9 cellular contexts compared by ENCODE assay signal in genomic region chr11:111540114-111540920, GRCh38. TPM values are rescaled to one million over a fixed set of nuclear protein-coding genes. Genes with fewer than 3 reads are reported as not detected.
A peak's percentile ranks its signal among the peaks of the same experiment; 100 is the strongest.
DNase-seq lines count a peak whose midpoint lies in the region; ATAC-seq, FAIRE-seq and TF ChIP-seq lines count a peak whose summit lies in the region.
"Had no signal": no experiment of that assay in that cellular context is flagged by ENCODE, and none has a peak within 500 bp of the region (broad histone marks: within the 10 kb centered on the region; RNA-seq: fewer than 3 reads in every experiment).

Gene LAYN, plus strand, starts transcription at chr11:111540720. Its CDS starts 124 bp downstream, at chr11:111540844.

- TF ChIP-seq POLR2A in GM18505 (IDR thresholded peaks at IDR 0.05; ENCODE audit: borderline replicate concordance, extremely low read depth, insufficient read depth, insufficient read length): no peak

- intact Hi-C loops in left ventricle myocardium inferior (cut with micrococcal nuclease): no loop called here
- intact Hi-C loops in pancreas (cut with DNase I): no loop called here

- no peak for TF ChIP-seq CTCF in left ventricle myocardium inferior (IDR thresholded peaks at IDR 0.05; ENCODE audit: borderline replicate concordance)
- no peak for TF ChIP-seq CTCF in pancreas (IDR thresholded peaks at IDR 0.05)

- H3K4me3 Mint-ChIP-seq in activated naive CD8-positive, alpha-beta T cell treated with anti-CD3 and anti-CD28 coated beads, Interleukin-2, amount 50 U/mL, for 24 hours: peak within 1 kb of the TSS; percentile 89

- H3K36me3 Mint-ChIP-seq in activated naive CD8-positive, alpha-beta T cell treated with anti-CD3 and anti-CD28 coated beads, Interleukin-2, amount 50 U/mL, for 24 hours (ENCODE audit: low read depth): peaks cover 17% of the 10 kb centered on the region

- WGBS in pancreas, 2 donors: 10 to 13% methylated on average over 59 to 70 of the region's 70 CpGs

- peak; percentile 58 for ATAC-seq in activated naive CD8-positive, alpha-beta T cell treated with anti-CD3 and anti-CD28 coated beads, Interleukin-2, amount 50 U/mL, for 24 hours
- peak; percentile 38 to 63 (median 60) for ATAC-seq in pancreas
- ATAC-seq in HG03095 (IDR thresholded peaks at IDR 0.05; ENCODE audit: unreplicated experiment): no peak
- no peak for ATAC-seq in GM18498 (IDR thresholded peaks at IDR 0.05; ENCODE audit: unreplicated experiment)
- no peak for ATAC-seq in GM18505 (IDR thresholded peaks at IDR 0.05; ENCODE audit: unreplicated experiment)

- H3K27me3 Mint-ChIP-seq in activated naive CD8-positive, alpha-beta T cell treated with anti-CD3 and anti-CD28 coated beads, Interleukin-2, amount 50 U/mL, for 24 hours: peaks cover 40% of the 10 kb centered on the region

- peaks cover 6% of the 10 kb centered on the region for H3K9me3 Mint-ChIP-seq in activated naive CD8-positive, alpha-beta T cell treated with anti-CD3 and anti-CD28 coated beads, Interleukin-2, amount 50 U/mL, for 24 hours

- H3K4me1 ChIP-seq in left ventricle myocardium inferior: peaks cover 31% of the 10 kb centered on the region
- H3K4me1 ChIP-seq in pancreas: peaks cover 0 to 7% (median 0%) of the 10 kb centered on the region in 3 donors

- no peaks in the 10 kb centered on the region for H3K36me3 ChIP-seq in left ventricle myocardium inferior
- H3K36me3 ChIP-seq in pancreas: no peaks in the 10 kb centered on the region

- no peaks in the 10 kb centered on the region for H3K9me3 ChIP-seq in left ventricle myocardium inferior (replicated peaks)
- no peaks in the 10 kb centered on the region for H3K9me3 ChIP-seq in pancreas

- DNase-seq in EL (peak; percentile 83), NCI-H345 treated with DMSO at 0.1 percent for 48 hours (lab: John Stamatoyannopoulos, UW; ENCODE audit: unreplicated experiment) (peak; percentile 34), left ventricle myocardium inferior (peak; percentile 46), pancreas (peak in 4 of 6 donors; percentile 22 to 70 (median 47))
- DNase-seq in activated naive CD8-positive, alpha-beta T cell treated with anti-CD3 and anti-CD28 coated beads, Interleukin-2, amount 50 U/mL, for 24 hours: peak; percentile 81

- H3K27ac ChIP-seq in left ventricle myocardium inferior (replicated peaks): peak within 1 kb of the TSS; percentile 75
- peak within 1 kb of the TSS in 2 of 4 donors; percentile 41 to 45 for H3K27ac ChIP-seq in pancreas
- H3K27ac ChIP-seq: KMS-11 had no signal

- peak within 1 kb of the TSS; percentile 72 for H3K4me3 ChIP-seq in left ventricle myocardium inferior
- peak within 1 kb of the TSS; percentile 18 to 51 (median 36) for H3K4me3 ChIP-seq in pancreas

- peak within 1 kb of the TSS; percentile 88 for H3K27ac Mint-ChIP-seq in activated naive CD8-positive, alpha-beta T cell treated with anti-CD3 and anti-CD28 coated beads, Interleukin-2, amount 50 U/mL, for 24 hours

- H3K4me1 Mint-ChIP-seq in activated naive CD8-positive, alpha-beta T cell treated with anti-CD3 and anti-CD28 coated beads, Interleukin-2, amount 50 U/mL, for 24 hours: peaks cover 60% of the 10 kb centered on the region

- peaks cover 47% of the 10 kb centered on the region for H3K27me3 ChIP-seq in left ventricle myocardium inferior (ENCODE audit: low read depth)
- peaks cover 0 to 5% (median 0%) of the 10 kb centered on the region in 4 donors for H3K27me3 ChIP-seq in pancreas

- FAIRE-seq in pancreas (lab: Jason Lieb, UNC): no peak

RNA-seq across cellular contexts. Expression of gene LAYN, which starts in this region (rescaled TPM):
- total RNA-seq in left ventricle myocardium inferior (2.8 TPM), pancreas (1 to 10 TPM in 3 of 6 donors, under 1 TPM in 3; 0.44 to 3.2 (median 0.95) TPM)
- 1 to 10 TPM; 1.2 to 2.4 TPM for polyA plus RNA-seq in pancreas

Comparison
In these comparisons a context has a peak if more than half of its experiments do, and no peak if none do; other contexts are left out.
1. ATAC-seq: peak in activated naive CD8-positive, alpha-beta T cell treated with anti-CD3 and anti-CD28 coated beads, Interleukin-2, amount 50 U/mL, for 24 hours (single experiment) and pancreas (4 of 4); none in HG03095 (single experiment), GM18498 (single experiment) and GM18505 (single experiment).
2. Peak in every context shown above with its lines, with median percentiles within 50 percentile points of each other: DNase-seq.